Comparison of ENCODE assay signal across 17 cellular contexts in the genomic region with DNA sequence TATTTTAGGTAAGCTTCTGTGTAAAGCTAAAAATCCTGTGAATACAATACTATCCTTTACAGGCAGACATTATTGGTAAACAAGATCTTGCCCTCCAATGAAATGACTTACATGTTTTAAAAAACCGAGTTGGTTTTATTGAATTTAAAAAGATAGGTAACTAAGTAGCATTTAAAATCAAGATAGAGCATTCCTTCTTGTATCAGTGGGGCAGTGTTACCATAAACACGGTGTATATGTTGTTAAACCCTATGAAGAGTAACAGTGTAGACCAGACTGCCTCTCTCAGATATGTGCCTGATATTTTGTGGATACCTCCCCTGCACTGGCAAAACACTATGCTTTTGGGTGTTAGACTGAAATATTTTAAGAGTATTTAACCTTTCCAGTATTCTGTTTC.
"Had no signal": no experiment of that assay in that cellular context is flagged by ENCODE, and none has a peak within 500 bp of the region (broad histone marks: within the 10 kb centered on the region; RNA-seq: fewer than 3 reads in every experiment).

No MANE protein-coding gene starts in this region.

- H3K4me3 Mint-ChIP-seq: activated CD8-positive, alpha-beta T cell treated with anti-CD3 and anti-CD28 coated beads, Interleukin-2, amount 10 ng/mL, durations not matched to agents 7 days and 5 days; activated naive CD8-positive, alpha-beta T cell treated with anti-CD3 and anti-CD28 coated beads, Interleukin-2, amount 50 U/mL, for 24 hours; activated T-helper 1 cell treated with anti-CD3 and anti-CD28 coated beads, Interleukin-12 subunit alpha, Interleukin-12 subunit beta, Interleukin-2, Interleukin-4 antibody, amounts not matched to agents 30 ng/mL and 10 ng/mL and 1 ng/mL, durations not matched to agents 14 hours and 24 hours and 36 hours had no signal

- H3K9me3 ChIP-seq: ascending aorta, esophagus squamous epithelium, heart right ventricle, right atrium auricular region, tibial artery had no signal

- H3K9me3 Mint-ChIP-seq: activated naive CD8-positive, alpha-beta T cell treated with anti-CD3 and anti-CD28 coated beads, Interleukin-2, amount 50 U/mL, for 24 hours; activated T-helper 1 cell treated with anti-CD3 and anti-CD28 coated beads, Interleukin-12 subunit alpha, Interleukin-12 subunit beta, Interleukin-2, Interleukin-4 antibody, amounts not matched to agents 30 ng/mL and 10 ng/mL and 1 ng/mL, durations not matched to agents 14 hours and 24 hours and 36 hours had no signal

- H3K4me1 ChIP-seq: foreskin keratinocyte had no signal

- H3K4me3 ChIP-seq: ascending aorta, cardiac muscle cell, esophagus squamous epithelium, heart right ventricle, right atrium auricular region, smooth muscle cell, tibial artery had no signal

- H3K27ac Mint-ChIP-seq: activated CD8-positive, alpha-beta T cell treated with anti-CD3 and anti-CD28 coated beads, Interleukin-2, amount 10 ng/mL, durations not matched to agents 7 days and 5 days; activated naive CD8-positive, alpha-beta T cell treated with anti-CD3 and anti-CD28 coated beads, Interleukin-2, amount 50 U/mL, for 24 hours; activated T-helper 1 cell treated with anti-CD3 and anti-CD28 coated beads, Interleukin-12 subunit alpha, Interleukin-12 subunit beta, Interleukin-2, Interleukin-4 antibody, amounts not matched to agents 30 ng/mL and 10 ng/mL and 1 ng/mL, durations not matched to agents 14 hours and 24 hours and 36 hours had no signal

- DNase-seq: activated CD4-positive, alpha-beta T cell treated with anti-CD3 and anti-CD28 coated beads for 48 hours; activated CD8-positive, alpha-beta T cell treated with anti-CD3 and anti-CD28 coated beads, Interleukin-2, amount 10 ng/mL, durations not matched to agents 7 days and 5 days; activated naive CD4-positive, alpha-beta T cell treated with Interleukin-2 at 50 U/mL for 16 hours; activated naive CD8-positive, alpha-beta T cell treated with anti-CD3 and anti-CD28 coated beads, Interleukin-2, amount 50 U/mL, for 24 hours; esophagus squamous epithelium; foreskin keratinocyte; heart right ventricle; kidney; midbrain; nucleus accumbens; T-helper 1 cell; tibial artery had no signal

- H3K36me3 ChIP-seq: ascending aorta, cardiac muscle cell, esophagus squamous epithelium, right atrium auricular region, tibial artery had no signal

- H3K4me2 ChIP-seq: smooth muscle cell had no signal
